1 cellular context compared by ENCODE assay signal in the genomic region with DNA sequence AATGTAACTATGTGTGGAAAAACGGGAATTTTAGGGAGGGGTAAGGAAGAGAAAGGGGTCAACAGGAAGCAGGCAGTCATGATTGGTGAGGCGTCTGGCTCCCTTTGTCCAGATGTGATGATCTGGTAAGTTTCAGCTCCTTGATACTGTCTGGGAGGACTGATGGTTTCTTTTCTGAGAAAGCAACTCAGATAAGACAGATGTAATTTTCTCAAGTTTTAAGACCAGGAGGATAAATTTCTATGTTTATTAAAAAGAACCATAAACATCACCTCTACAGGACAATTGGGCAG.
TF ChIP-seq lines count a peak whose summit lies in the region.

No MANE protein-coding gene starts in this region.

TF ChIP-seq in K562, 482 proteins besides CTCF, POLR2A, EP300 and RAD21:
- TF ChIP-seq, protein P1, sequence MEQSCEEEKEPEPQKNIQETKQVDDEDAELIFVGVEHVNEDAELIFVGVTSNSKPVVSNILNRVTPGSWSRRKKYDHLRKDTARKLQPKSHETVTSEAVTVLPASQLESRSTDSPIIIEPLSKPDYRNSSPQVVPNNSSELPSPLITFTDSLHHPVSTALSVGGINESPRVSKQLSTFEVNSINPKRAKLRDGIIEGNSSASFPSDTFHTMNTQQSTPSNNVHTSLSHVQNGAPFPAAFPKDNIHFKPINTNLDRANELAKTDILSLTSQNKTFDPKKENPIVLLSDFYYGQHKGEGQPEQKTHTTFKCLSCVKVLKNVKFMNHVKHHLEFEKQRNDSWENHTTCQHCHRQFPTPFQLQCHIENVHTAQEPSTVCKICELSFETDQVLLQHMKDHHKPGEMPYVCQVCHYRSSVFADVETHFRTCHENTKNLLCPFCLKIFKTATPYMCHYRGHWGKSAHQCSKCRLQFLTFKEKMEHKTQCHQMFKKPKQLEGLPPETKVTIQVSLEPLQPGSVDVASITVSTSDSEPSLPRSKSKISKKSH (CRISPR knock-in tag; IDR thresholded peaks at IDR 0.05) = no peak
- TF ChIP-seq POLR3G (IDR thresholded peaks at IDR 0.05; ENCODE audit: extremely low read depth, insufficient read length, insufficient replicate concordance) (no peak), ZNF316 (IDR thresholded peaks at IDR 0.05) (0 out of 2 replicates have a peak, but pooled peaks have one; percentile 14), ZBTB1 (CRISPR knock-in tag; IDR thresholded peaks at IDR 0.05; ENCODE audit: borderline replicate concordance, low read depth) (no peak), SIX5 (IDR thresholded peaks at IDR 0.05; ENCODE audit: borderline replicate concordance in 1 of 2, insufficient read depth in 1 of 2, low read depth in 1 of 2, low read length in 2 of 2) (no peak), MEIS2 (IDR thresholded peaks at IDR 0.05; ENCODE audit: partially characterized antibody) (peak; percentile 2), SMARCE1 (IDR thresholded peaks at IDR 0.05) (0 out of 2 replicates have a peak, but pooled peaks have one; percentile 3), TRIM28 (IDR thresholded peaks at IDR 0.05) (0 out of 2 replicates have a peak, but pooled peaks have one; percentile 26), SIN3A (IDR thresholded peaks at IDR 0.05; ENCODE audit: borderline replicate concordance in 2 of 2, control insufficient read depth in 1 of 2, low read depth in 2 of 2, low read length in 2 of 2) (no peak), ARID1B (IDR thresholded peaks at IDR 0.05) (no peak), CBFA2T3 (IDR thresholded peaks at IDR 0.05) (peak; percentile 29; the same call in 1 of the 2 replicates), PHF20 (IDR thresholded peaks at IDR 0.05; ENCODE audit: partially characterized antibody) (no peak)
- TF ChIP-seq, protein P2, sequence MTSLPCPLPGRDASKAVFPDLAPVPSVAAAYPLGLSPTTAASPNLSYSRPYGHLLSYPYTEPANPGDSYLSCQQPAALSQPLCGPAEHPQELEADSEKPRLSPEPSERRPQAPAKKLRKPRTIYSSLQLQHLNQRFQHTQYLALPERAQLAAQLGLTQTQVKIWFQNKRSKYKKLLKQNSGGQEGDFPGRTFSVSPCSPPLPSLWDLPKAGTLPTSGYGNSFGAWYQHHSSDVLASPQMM (CRISPR knock-in tag; IDR thresholded peaks at IDR 0.05) = no peak
- TF ChIP-seq, protein P3, sequence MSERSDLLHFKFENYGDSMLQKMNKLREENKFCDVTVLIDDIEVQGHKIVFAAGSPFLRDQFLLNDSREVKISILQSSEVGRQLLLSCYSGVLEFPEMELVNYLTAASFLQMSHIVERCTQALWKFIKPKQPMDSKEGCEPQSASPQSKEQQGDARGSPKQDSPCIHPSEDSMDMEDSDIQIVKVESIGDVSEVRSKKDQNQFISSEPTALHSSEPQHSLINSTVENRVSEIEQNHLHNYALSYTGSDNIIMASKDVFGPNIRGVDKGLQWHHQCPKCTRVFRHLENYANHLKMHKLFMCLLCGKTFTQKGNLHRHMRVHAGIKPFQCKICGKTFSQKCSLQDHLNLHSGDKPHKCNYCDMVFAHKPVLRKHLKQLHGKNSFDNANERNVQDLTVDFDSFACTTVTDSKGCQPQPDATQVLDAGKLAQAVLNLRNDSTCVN (CRISPR knock-in tag; IDR thresholded peaks at IDR 0.05) = no peak
- TF ChIP-seq, protein P4, sequence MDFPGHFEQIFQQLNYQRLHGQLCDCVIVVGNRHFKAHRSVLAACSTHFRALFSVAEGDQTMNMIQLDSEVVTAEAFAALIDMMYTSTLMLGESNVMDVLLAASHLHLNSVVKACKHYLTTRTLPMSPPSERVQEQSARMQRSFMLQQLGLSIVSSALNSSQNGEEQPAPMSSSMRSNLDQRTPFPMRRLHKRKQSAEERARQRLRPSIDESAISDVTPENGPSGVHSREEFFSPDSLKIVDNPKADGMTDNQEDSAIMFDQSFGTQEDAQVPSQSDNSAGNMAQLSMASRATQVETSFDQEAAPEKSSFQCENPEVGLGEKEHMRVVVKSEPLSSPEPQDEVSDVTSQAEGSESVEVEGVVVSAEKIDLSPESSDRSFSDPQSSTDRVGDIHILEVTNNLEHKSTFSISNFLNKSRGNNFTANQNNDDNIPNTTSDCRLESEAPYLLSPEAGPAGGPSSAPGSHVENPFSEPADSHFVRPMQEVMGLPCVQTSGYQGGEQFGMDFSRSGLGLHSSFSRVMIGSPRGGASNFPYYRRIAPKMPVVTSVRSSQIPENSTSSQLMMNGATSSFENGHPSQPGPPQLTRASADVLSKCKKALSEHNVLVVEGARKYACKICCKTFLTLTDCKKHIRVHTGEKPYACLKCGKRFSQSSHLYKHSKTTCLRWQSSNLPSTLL (IDR thresholded peaks at IDR 0.05) = no peak
